ENCODE assay signal across 9 cellular contexts in genomic region chr7:18495412-18496335, GRCh38. TPM values are rescaled to one million over a fixed set of nuclear protein-coding genes. Genes with fewer than 3 reads are reported as not detected.
DNase-seq lines count a peak whose midpoint lies in the region; ATAC-seq and TF ChIP-seq lines count a peak whose summit lies in the region.
"Had no signal": no experiment of that assay in that cellular context is flagged by ENCODE, and none has a peak within 500 bp of the region (broad histone marks: within the 10 kb centered on the region; RNA-seq: fewer than 3 reads in every experiment).

HDAC9 (plus strand) TSS chr7:18495749; CDS start chr7:18496303, 554 bp downstream.

- ATAC-seq in GM18858 (IDR thresholded peaks at IDR 0.05; ENCODE audit: unreplicated experiment) (peak; percentile 91), HG02973 (IDR thresholded peaks at IDR 0.05; ENCODE audit: unreplicated experiment) (peak; percentile 87), omental fat pad (ENCODE audit: low FRiP score) (peak; percentile 45)
- ATAC-seq: HCT116 had no signal

- H3K9me3 ChIP-seq in AG04450 (ENCODE audit: control insufficient read depth, insufficient read depth, low read length) = no peaks in the 10 kb centered on the region

- H3K4me1 Mint-ChIP-seq in activated naive CD8-positive, alpha-beta T cell treated with anti-CD3 and anti-CD28 coated beads for 36 hours = peaks cover 15% of the 10 kb centered on the region

- POLR2A ChIA-PET in AG04450 (lab: Yijun Ruan, JAX) (no interaction called here), RWPE1 (lab: Yijun Ruan, JAX; ENCODE audit: low non-redundant PET) (no interaction called here)

- H3K27ac Mint-ChIP-seq in activated naive CD8-positive, alpha-beta T cell treated with anti-CD3 and anti-CD28 coated beads for 36 hours = peak within 1 kb of the TSS; percentile 14

- no peaks in the 10 kb centered on the region for H3K27me3 ChIP-seq in AG04450 (ENCODE audit: control insufficient read depth, insufficient read depth, low read length)

- H3K4me3 Mint-ChIP-seq in activated naive CD8-positive, alpha-beta T cell treated with anti-CD3 and anti-CD28 coated beads for 36 hours = peak within 1 kb of the TSS; percentile 51

- no peaks in the 10 kb centered on the region for H3K9me3 Mint-ChIP-seq in activated naive CD8-positive, alpha-beta T cell treated with anti-CD3 and anti-CD28 coated beads for 36 hours

- CTCF ChIA-PET in AG04450 (lab: Charles Lee) = interaction anchor here (1.5 kb wide), 1 partner anchor 139 kb away, joined by 5 read pairs; no protein-coding TSS in a partner anchor
- CTCF ChIA-PET in RWPE1 (lab: Yijun Ruan, JAX) = interaction anchor here (0.8 to 1.0 kb wide), 2 partner anchors 9 to 22 kb away, joined by 3 to 4 read pairs; no protein-coding TSS in a partner anchor

- peak within 1 kb of the TSS; percentile 31 for H3K27ac ChIP-seq in AG04450 (ENCODE audit: low read depth, low read length)
- no peak within 1 kb of the TSS for H3K27ac ChIP-seq in RWPE1

- intact Hi-C loops in cardiac septum (cut with DNase I) = loop anchor here (2.0 to 5.0 kb wide), 3 partner anchors 47 to 141 kb away; no protein-coding TSS in a partner anchor

- H3K4me3 ChIP-seq in AG04450 (ENCODE audit: low read depth, low read length) = peak within 1 kb of the TSS; percentile 26

- DNase-seq in AG04450 (ENCODE audit: low read depth, low spot score) = no peak
- DNase-seq in NCI-H2107 (lab: John Stamatoyannopoulos, UW) = peak; percentile 73
- no peak for DNase-seq in activated naive CD8-positive, alpha-beta T cell treated with anti-CD3 and anti-CD28 coated beads for 36 hours
- DNase-seq in cardiac septum (ENCODE audit: low spot score) = no peak
- DNase-seq in omental fat pad (ENCODE audit: low spot score) = no peak
- no peak for DNase-seq in RWPE1 (ENCODE audit: low spot score)

- TF ChIP-seq CTCF in AG04450 (IDR thresholded peaks at IDR 0.05; ENCODE audit: low read depth, low read length) (no peak), omental fat pad (IDR thresholded peaks at IDR 0.05) (no peak), RWPE1 (conservative IDR thresholded peaks at IDR 0.05; ENCODE audit: low read depth) (no peak)

- peaks cover 5% of the 10 kb centered on the region for H3K27me3 Mint-ChIP-seq in activated naive CD8-positive, alpha-beta T cell treated with anti-CD3 and anti-CD28 coated beads for 36 hours

- no peaks in the 10 kb centered on the region for H3K36me3 Mint-ChIP-seq in activated naive CD8-positive, alpha-beta T cell treated with anti-CD3 and anti-CD28 coated beads for 36 hours

RNA-seq across cellular contexts. Expression of gene HDAC9, which starts in this region (rescaled TPM):
- polyA plus RNA-seq in AG04450 (2011; rRNA removed) = 1.8 and 2.1 TPM in 2 replicates
- 6.9 and 8.0 TPM in 2 replicates for polyA minus RNA-seq in AG04450 (2011; rRNA and poly(A)+ RNA removed)
- under 1 TPM; 0.14 to 0.72 TPM for total RNA-seq in activated naive CD8-positive, alpha-beta T cell treated with anti-CD3 and anti-CD28 coated beads for 36 hours
- total RNA-seq in cardiac septum = 87.5 TPM
- total RNA-seq in omental fat pad = 10 to 100 TPM; 15.6 to 51.5 (median 24.1) TPM

Comparison
In these comparisons a context has a peak if more than half of its experiments do, and no peak if none do; other contexts are left out.
1. RNA of gene HDAC9 (total RNA-seq): 87.5 TPM in cardiac septum (single experiment) and 15.6 to 51.5 TPM in omental fat pad; 0.14 to 0.72 TPM in activated naive CD8-positive, alpha-beta T cell treated with anti-CD3 and anti-CD28 coated beads for 36 hours; every median in the first group is over 4 times any median in the second.
2. Peak in every context shown above with its lines, with median percentiles within 50 percentile points of each other: ATAC-seq.